Comparison of ENCODE assay signal across 2 cellular contexts in genomic region chr12:37497939-37498338, GRCh38.
DNase-seq lines count a peak whose midpoint lies in the region; ATAC-seq and TF ChIP-seq lines count a peak whose summit lies in the region.
"Not testable (repeated sequence)": the region's sequence is repeated elsewhere in the genome, so short reads cannot be mapped to it uniquely, and the experiment has no call there.

No MANE protein-coding gene starts in this region.

- TF ChIP-seq CTCF in DND-41 (IDR thresholded peaks at IDR 0.05; ENCODE audit: borderline replicate concordance, extremely low read depth, low read length, poor library complexity, severe bottlenecking) = not testable (repeated sequence)

- H3K4me1 ChIP-seq in DND-41 (ENCODE audit: insufficient read depth, low read length) = peaks cover 13% of the 10 kb centered on the region; the same call in 1 of the 2 replicates

- H4K20me1 ChIP-seq in DND-41 (ENCODE audit: insufficient read depth, low read length) = not testable (repeated sequence)

- H3K4me3 ChIP-seq in DND-41 (ENCODE audit: low read depth in 1 of 2, low read length in 2 of 2); Jurkat, Clone E6-1 (ENCODE audit: low read length): not testable (repeated sequence)

- H3K79me2 ChIP-seq in DND-41 (ENCODE audit: insufficient read depth, low read length) = not testable (repeated sequence)

- H3K27me3 ChIP-seq in DND-41 (ENCODE audit: insufficient read depth, low read length, poor library complexity) = not testable (repeated sequence)

- not testable (repeated sequence) for H2AFZ ChIP-seq in DND-41 (ENCODE audit: low read depth, low read length)

- peak overlapping the region; percentile 56 for H3K27ac ChIP-seq in DND-41 (ENCODE audit: low read length)

- not testable (repeated sequence) for H3K36me3 ChIP-seq in DND-41 (ENCODE audit: insufficient read depth, low read length)

- DNase-seq in DND-41 = not testable (repeated sequence)
- DNase-seq in Jurkat, Clone E6-1 (ENCODE audit: low read depth, low spot score) = peak; percentile 59

- peak; percentile 82 for ATAC-seq in DND-41 (ENCODE audit: insufficient read depth, low read depth)

- H3K4me2 ChIP-seq in DND-41 (ENCODE audit: insufficient read depth, low read length) = 0 out of 2 replicates have a peak overlapping the region, but pooled peaks have one; percentile 17

- not testable (repeated sequence) for H3K9me3 ChIP-seq in DND-41 (ENCODE audit: insufficient read depth, low read length, severe bottlenecking)

- not testable (repeated sequence) for H3K9ac ChIP-seq in DND-41 (ENCODE audit: low read depth, low read length)
